Comparison of ENCODE assay signal across 20 cellular contexts in the genomic region with DNA sequence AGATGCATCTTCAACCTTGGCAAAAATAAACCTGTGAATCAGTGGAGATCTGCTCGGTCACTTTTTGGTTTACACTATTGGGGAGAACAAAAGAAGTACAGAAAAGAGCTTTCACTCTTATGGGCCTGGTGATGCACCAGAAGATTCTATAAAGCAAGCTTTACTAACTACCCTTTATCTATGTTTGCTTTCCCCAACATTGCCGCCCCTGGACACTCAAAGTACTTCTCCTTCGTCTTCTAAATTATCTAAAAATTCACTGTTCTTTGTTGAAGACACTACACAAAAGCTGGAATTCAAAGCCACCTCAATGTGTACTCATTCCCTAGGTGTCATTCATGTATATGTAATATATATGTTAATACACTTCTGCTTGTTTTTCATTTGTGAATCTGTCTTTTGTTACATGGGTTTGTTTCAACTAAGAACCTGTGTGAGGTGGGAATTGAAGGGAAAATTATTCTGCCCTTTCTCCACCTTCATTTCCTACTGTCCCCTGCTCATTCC.
DNase-seq lines count a peak whose midpoint lies in the region; ATAC-seq and TF ChIP-seq lines count a peak whose summit lies in the region.
"Had no signal": no experiment of that assay in that cellular context is flagged by ENCODE, and none has a peak within 500 bp of the region (broad histone marks: within the 10 kb centered on the region; RNA-seq: fewer than 3 reads in every experiment).

No MANE protein-coding gene starts in this region.

- H3K27ac Mint-ChIP-seq in MCF 10A (ENCODE audit: low read depth, unreplicated experiment) (peak overlapping the region; percentile 14), T-helper 17 cell (peak overlapping the region; percentile 16), progenitor cell of endocrine pancreas (peak overlapping the region; percentile 76)

- H3K27me3 ChIP-seq in breast epithelium, result peaks cover 0 to 15% of the 10 kb centered on the region in 2 donors
- no peaks in the 10 kb centered on the region for H3K27me3 ChIP-seq in HAP-1 (ENCODE audit: low read depth)
- no peaks in the 10 kb centered on the region for H3K27me3 ChIP-seq in thyroid gland
- H3K27me3 ChIP-seq: BLaER1 had no signal

- no peaks in the 10 kb centered on the region for H3K9me3 Mint-ChIP-seq in MCF 10A (ENCODE audit: unreplicated experiment)
- H3K9me3 Mint-ChIP-seq in progenitor cell of endocrine pancreas (ENCODE audit: low read depth), result no peaks in the 10 kb centered on the region

- H3K4me1 Mint-ChIP-seq in MCF 10A (ENCODE audit: insufficient read depth, unreplicated experiment) (peaks cover 6% of the 10 kb centered on the region), T-helper 17 cell (peaks cover 14% of the 10 kb centered on the region), progenitor cell of endocrine pancreas (ENCODE audit: low read depth) (peaks cover 33% of the 10 kb centered on the region)

- no TSS peak for BruUV-seq in MCF 10A (replicated peaks; lab: Mats Ljungman, UMichigan)

- no peaks in the 10 kb centered on the region for H3K36me3 Mint-ChIP-seq in MCF 10A (ENCODE audit: insufficient read depth, unreplicated experiment)
- H3K36me3 Mint-ChIP-seq in T-helper 17 cell (ENCODE audit: low read depth), result no peaks in the 10 kb centered on the region
- peaks cover 1% of the 10 kb centered on the region for H3K36me3 Mint-ChIP-seq in progenitor cell of endocrine pancreas (ENCODE audit: insufficient read depth)
- H3K36me3 Mint-ChIP-seq: CD4-positive, alpha-beta memory T cell had no signal

- CTCF ChIA-PET in MCF 10A (lab: Yijun Ruan, JAX), result interaction anchor here (0.7 to 2.1 kb wide), 4 partner anchors 9 to 1264 kb away, joined by 3 to 8 read pairs (median 4); no protein-coding TSS in a partner anchor

- no peak for DNase-seq in MCF 10A (ENCODE audit: unreplicated experiment)
- no peak for DNase-seq in breast epithelium (ENCODE audit: low spot score in 2 of 2)
- DNase-seq in HAP-1 (ENCODE audit: low spot score in 2 of 2), result peak; percentile 40 to 50
- DNase-seq in T-helper 17 cell, result no peak
- DNase-seq in progenitor cell of endocrine pancreas (ENCODE audit: low spot score, unreplicated experiment), result no peak
- no peak for DNase-seq in caudate nucleus (lab: John Stamatoyannopoulos, UW)
- no peak for DNase-seq in thyroid gland
- DNase-seq: CD4-positive, alpha-beta memory T cell; DMS79 treated with DMSO at 0.1 percent for 48 hours; HCEC 1CT; NCI-H1417; NCI-H187; NCI-H2107; NCI-H510A treated with DMSO at 0.1 percent for 48 hours; NCI-H774; PC-3; RPMI8226; SIG-M5 had no signal

- in situ Hi-C loops in HAP-1 (cut with MboI; ENCODE audit: low sequenced_read_pairs), result no loop called here

- WGBS in thyroid gland, 2 donors, result 93% methylated on average over 3 of the region's 3 CpGs

- POLR2A ChIA-PET in MCF 10A (lab: Yijun Ruan, JAX), result interaction anchor here (0.5 to 11.7 kb wide), 8 partner anchors 23 to 880 kb away, joined by 3 to 405 read pairs (median 102); a partner anchor contains a TSS

- H3K4me3 Mint-ChIP-seq in MCF 10A (ENCODE audit: unreplicated experiment), result no peak overlapping the region
- H3K4me3 Mint-ChIP-seq in T-helper 17 cell, result no peak overlapping the region
- H3K4me3 Mint-ChIP-seq in progenitor cell of endocrine pancreas (ENCODE audit: low read depth), result no peak overlapping the region
- H3K4me3 Mint-ChIP-seq: CD4-positive, alpha-beta memory T cell had no signal

- H3K27me3 Mint-ChIP-seq in MCF 10A (ENCODE audit: insufficient read depth, unreplicated experiment) (no peaks in the 10 kb centered on the region), T-helper 17 cell (no peaks in the 10 kb centered on the region), progenitor cell of endocrine pancreas (no peaks in the 10 kb centered on the region)
- H3K27me3 Mint-ChIP-seq: CD4-positive, alpha-beta memory T cell had no signal

- H3K36me3 ChIP-seq in breast epithelium (no peaks in the 10 kb centered on the region), HAP-1 (replicated peaks) (no peaks in the 10 kb centered on the region), thyroid gland (no peaks in the 10 kb centered on the region)

- ATAC-seq in T-helper 17 cell, result no peak
- ATAC-seq in HG03025 (IDR thresholded peaks at IDR 0.05; ENCODE audit: low FRiP score, unreplicated experiment), result no peak
- ATAC-seq: PC-3 had no signal

- no peak for TF ChIP-seq CTCF in MCF 10A (IDR thresholded peaks at IDR 0.05; ENCODE audit: unreplicated experiment)
- TF ChIP-seq CTCF in breast epithelium (IDR thresholded peaks at IDR 0.05), result no peak
- TF ChIP-seq CTCF in progenitor cell of endocrine pancreas (IDR thresholded peaks at IDR 0.05; ENCODE audit: unreplicated experiment), result no peak
- no peak for TF ChIP-seq CTCF in thyroid gland (IDR thresholded peaks at IDR 0.05)

- H3K9me3 ChIP-seq in breast epithelium, result no peaks in the 10 kb centered on the region
- H3K9me3 ChIP-seq in HAP-1, result no peaks in the 10 kb centered on the region
- no peaks in the 10 kb centered on the region for H3K9me3 ChIP-seq in T-helper 17 cell (ENCODE audit: control insufficient read depth, low read length, poor library complexity, severe bottlenecking)
- no peaks in the 10 kb centered on the region for H3K9me3 ChIP-seq in thyroid gland
- H3K9me3 ChIP-seq: BLaER1 had no signal

- no peak for TF ChIP-seq POLR2A in breast epithelium (IDR thresholded peaks at IDR 0.05)
- no peak for TF ChIP-seq POLR2A in thyroid gland (IDR thresholded peaks at IDR 0.05)

- peaks cover 0 to 3% of the 10 kb centered on the region in 2 donors for H3K4me1 ChIP-seq in breast epithelium
- peaks cover 8% of the 10 kb centered on the region for H3K4me1 ChIP-seq in HAP-1
- peaks cover 1 to 6% of the 10 kb centered on the region in 2 donors for H3K4me1 ChIP-seq in thyroid gland

- H3K27ac ChIP-seq in breast epithelium, result no peak overlapping the region
- H3K27ac ChIP-seq in caudate nucleus (ENCODE audit: low read depth, low read length), result no peak overlapping the region
- H3K27ac ChIP-seq in thyroid gland, result no peak overlapping the region
- H3K27ac ChIP-seq: BLaER1 had no signal

- H3K4me3 ChIP-seq in breast epithelium, result no peak overlapping the region
- no peak overlapping the region for H3K4me3 ChIP-seq in HAP-1
- no peak overlapping the region for H3K4me3 ChIP-seq in thyroid gland (replicated peaks in 1 of 3)
- H3K4me3 ChIP-seq: BLaER1 had no signal

- intact Hi-C loops in MCF 10A (cut with micrococcal nuclease), result no loop called here
- intact Hi-C loops in breast epithelium (cut with DNase I; ENCODE audit: low total_unique reads), result no loop called here
- intact Hi-C loops in thyroid gland (cut with DNase I), result no loop called here

Comparison
In these comparisons a context has a peak if more than half of its experiments do, and no peak if none do; other contexts are left out.
1. DNase-seq: peak in HAP-1 (2 of 2); none in MCF 10A (single experiment), breast epithelium (0 of 2), T-helper 17 cell (0 of 3), progenitor cell of endocrine pancreas (single experiment), caudate nucleus (0 of 61) and thyroid gland (0 of 2).
2. H3K27ac Mint-ChIP-seq: peak in every context shown above with its lines; median percentile 76 in progenitor cell of endocrine pancreas; 16 in T-helper 17 cell; 14 in MCF 10A.